Comparison of ENCODE assay signal across 7 cellular contexts in genomic region chr21:26169061-26169610, GRCh38. TPM values are rescaled to one million over a fixed set of nuclear protein-coding genes. Genes with fewer than 3 reads are reported as not detected.
A peak's percentile ranks its signal among the peaks of the same experiment; 100 is the strongest.
DNase-seq lines count a peak whose midpoint lies in the region; ATAC-seq, FAIRE-seq and TF ChIP-seq lines count a peak whose summit lies in the region.

No MANE protein-coding gene starts in this region.

- no peak for TF ChIP-seq EP300 in HepG2 (IDR thresholded peaks at IDR 0.05; ENCODE audit: low read depth in 2 of 2, low read length in 2 of 2)
- TF ChIP-seq EP300 in HepG2 (CRISPR knock-in tag; IDR thresholded peaks at IDR 0.05; ENCODE audit: borderline replicate concordance): no peak

- peak overlapping the region; percentile 87 for H3K4me2 ChIP-seq in HepG2 (ENCODE audit: low read depth, low read length)

- H3K4me1 ChIP-seq in HepG2 (ENCODE audit: insufficient read depth, low read length): peaks cover 40% of the 10 kb centered on the region

- in situ Hi-C loops in GM13976 (cut with MboI; ENCODE audit: low sequenced_read_pairs, unreplicated experiment): loop anchor here (25.0 kb wide), 1 partner anchor 557 kb away; the partner anchor contains the start of gene MRPL39
- in situ Hi-C loops in HepG2 (cut with HindIII; ENCODE audit: extremely low pct_ligation_motif_present, low pct_unique_long_range_greater_than_20kb): no loop called here

- no peaks in the 10 kb centered on the region for H3K9me3 ChIP-seq in HepG2 (ENCODE audit: low read length)

- CTCF ChIA-PET in HepG2 (lab: Yijun Ruan, JAX; ENCODE audit: low intra/inter-chr PET ratio, low total read pairs): no interaction called here

- peak; percentile 77 for DNase-seq in GM13976 (ENCODE audit: low spot score)
- peak; percentile 26 for DNase-seq in NCI-H2029 (lab: John Stamatoyannopoulos, UW)
- DNase-seq in dermis blood vessel endothelial cell: peak; percentile 82
- peak; percentile 41 for DNase-seq in HepG2 (ENCODE audit: low spot score)
- peak; percentile 25 for DNase-seq in stimulated activated CD4-positive, alpha-beta T cell treated with anti-CD3 and anti-CD28 coated beads, Interleukin-2, amount 100 ng/mL, for 4 hours (ENCODE audit: low read depth)

- H3K79me2 ChIP-seq in HepG2 (ENCODE audit: insufficient read depth, low read length): peaks cover 48% of the 10 kb centered on the region

- H2AFZ ChIP-seq in HepG2 (ENCODE audit: low read length): no peak overlapping the region

- peak overlapping the region; percentile 98 for H3K27ac ChIP-seq in VCaP
- H3K27ac ChIP-seq in HepG2 (ENCODE audit: extremely low read length, insufficient read depth, low read length): peak overlapping the region; percentile 63

- TF ChIP-seq RAD21 in HepG2 (CRISPR knock-in tag; IDR thresholded peaks at IDR 0.05): no peak

- POLR2A ChIA-PET in HepG2 (lab: Yijun Ruan, JAX): interaction anchor here (1.5 to 1.7 kb wide), 2 partner anchors 11 to 29 kb away, joined by 3 read pairs; no protein-coding TSS in a partner anchor

- FAIRE-seq in HepG2 (lab: Jason Lieb, UNC): peak; percentile 28

- WGBS in HepG2 (ENCODE audit: low lambda C conversion rate): 5% methylated on average over 13 of the region's 18 CpGs

- peak overlapping the region; percentile 73 for H3K9ac ChIP-seq in HepG2 (ENCODE audit: insufficient read depth, low read depth, low read length)

- H4K20me1 ChIP-seq in HepG2 (ENCODE audit: insufficient read depth, low read length): no peaks in the 10 kb centered on the region

- BruUV-seq in HepG2 (replicated peaks; lab: Mats Ljungman, UMichigan): no TSS peak

- peaks cover 2 to 19% of the 10 kb centered on the region in 2 experiments; a peak in 2 of 5 replicates for H3K27me3 ChIP-seq in HepG2 (ENCODE audit: control insufficient read depth in 1 of 2, insufficient read depth in 2 of 2, low read length in 2 of 2)

- intact Hi-C loops in HepG2 (cut with micrococcal nuclease; ENCODE audit: unreplicated experiment): loop anchor here (5.0 to 10.0 kb wide), 2 partner anchors 104 to 172 kb away; no protein-coding TSS in a partner anchor

- H3K4me3 ChIP-seq in HepG2 (replicated peaks in 1 of 3; ENCODE audit: insufficient read depth in 1 of 3, low read depth in 2 of 3, low read length in 3 of 3): peak overlapping the region; percentile 83 to 85 (median 85)

- no peak for TF ChIP-seq POLR2A in HepG2 (IDR thresholded peaks at IDR 0.05; ENCODE audit: insufficient read depth in 1 of 2, low read depth in 2 of 2, low read length in 2 of 2)

- ATAC-seq in HG02852 (IDR thresholded peaks at IDR 0.05; ENCODE audit: unreplicated experiment): peak; percentile 39
- ATAC-seq in HepG2: peak; percentile 70

- TF ChIP-seq CTCF in GM13976 (IDR thresholded peaks at IDR 0.05; ENCODE audit: borderline replicate concordance, control extremely low read depth, extremely low read depth, insufficient read depth, missing control alignments): peak; percentile 25
- TF ChIP-seq CTCF in VCaP (conservative IDR thresholded peaks at IDR 0.05): peak; percentile 74
- TF ChIP-seq CTCF in HepG2 (CRISPR knock-in tag; IDR thresholded peaks at IDR 0.05): no peak

- H3K36me3 ChIP-seq in HepG2 (replicated peaks in 1 of 2; ENCODE audit: control insufficient read depth in 1 of 2, insufficient read depth in 2 of 2, low read length in 2 of 2): no peaks in the 10 kb centered on the region

TF ChIP-seq in HepG2, 621 proteins besides CTCF, POLR2A, EP300 and RAD21 (continues in another document):
- TF ChIP-seq NFE2L2 (IDR thresholded peaks at IDR 0.05; ENCODE audit: low read length) (no peak), ZBTB40 (IDR thresholded peaks at IDR 0.05) (no peak), ZBTB40 (CRISPR knock-in tag; IDR thresholded peaks at IDR 0.05) (no peak)

RNA-seq across cellular contexts. Expression of gene APP, which starts 1.4 kb away (rescaled TPM):
- 1,370 and 1,419 TPM in 2 replicates for total RNA-seq in dermis blood vessel endothelial cell
- total RNA-seq in HepG2 (2016; rRNA removed; fragmentation: Illumina TruSeq; extraction: Trizol): 33.6 and 70.6 TPM in 2 replicates
- 4.5 and 4.6 TPM in 2 replicates for total RNA-seq in HepG2 (2016; cell fraction: cytosol; rRNA removed; fragmentation: Illumina TruSeq; extraction: Trizol; ENCODE audit: low read depth)
- 27.5 and 74.9 TPM in 2 replicates for total RNA-seq in HepG2 (2016; cell fraction: insoluble cytoplasmic fraction; rRNA removed; fragmentation: Illumina TruSeq; extraction: Trizol)
- total RNA-seq in HepG2 (2016; cell fraction: membrane; rRNA removed; fragmentation: Illumina TruSeq; extraction: Trizol): 9.0 and 10.2 TPM in 2 replicates
- 82.2 and 98.5 TPM in 2 replicates for total RNA-seq in HepG2 (2016; cell fraction: nucleus; rRNA removed; fragmentation: Illumina TruSeq; extraction: Trizol)
- 262 and 315 TPM in 2 replicates for polyA plus RNA-seq in HepG2 (2011; rRNA removed)
- 227 and 358 TPM in 2 replicates for polyA plus RNA-seq in HepG2 (2011; cell fraction: cytosol; rRNA removed)
- 144 and 194 TPM in 2 replicates for polyA plus RNA-seq in HepG2 (2011; cell fraction: nucleus; rRNA removed)
- 183 and 345 TPM in 2 replicates for polyA plus RNA-seq in HepG2 (2012)
- polyA plus RNA-seq in HepG2 (2016; cell fraction: cytosol; fragmentation: Illumina TruSeq; extraction: Trizol; ENCODE audit: low read depth): 4.5 and 4.7 TPM in 2 replicates
- 41.3 and 45.6 TPM in 2 replicates for polyA plus RNA-seq in HepG2 (2016; cell fraction: insoluble cytoplasmic fraction; fragmentation: Illumina TruSeq; extraction: Trizol; ENCODE audit: low read depth)
- 6.6 and 9.0 TPM in 2 replicates for polyA plus RNA-seq in HepG2 (2016; cell fraction: membrane; fragmentation: Illumina TruSeq; extraction: Trizol; ENCODE audit: low read depth)
- 116 and 117 TPM in 2 replicates for polyA plus RNA-seq in HepG2 (2016; cell fraction: nucleus; fragmentation: Illumina TruSeq; extraction: Trizol; ENCODE audit: insufficient read depth, low read depth)
- polyA minus RNA-seq in HepG2 (2011; rRNA and poly(A)+ RNA removed; ENCODE audit: low replicate concordance): 307 and 343 TPM in 2 replicates
- 128 and 205 TPM in 2 replicates for polyA minus RNA-seq in HepG2 (2011; cell fraction: cytosol; rRNA and poly(A)+ RNA removed)
- polyA minus RNA-seq in HepG2 (2011; cell fraction: nucleus; rRNA and poly(A)+ RNA removed): 217 and 256 TPM in 2 replicates

Comparison
In these comparisons a context has a peak if more than half of its experiments do, and no peak if none do; other contexts are left out.
1. Peak in every context shown above with its lines: DNase-seq, ATAC-seq, H3K4me3 ChIP-seq and H3K27ac ChIP-seq.
2. DNase-seq: peak in every context shown above with its lines; median percentile 82 in dermis blood vessel endothelial cell; 77 in GM13976; 41 in HepG2; 26 in NCI-H2029; 25 in stimulated activated CD4-positive, alpha-beta T cell treated with anti-CD3 and anti-CD28 coated beads, Interleukin-2, amount 100 ng/mL, for 4 hours.
3. RNA of gene APP, which starts 1.4 kb away (total RNA-seq): 1,370 to 1,419 TPM in dermis blood vessel endothelial cell; 4.5 to 98.5 TPM in HepG2; every median in the first group is over 10 times any median in the second.